ENCODE assay signal across 1 cellular context in the genomic region with DNA sequence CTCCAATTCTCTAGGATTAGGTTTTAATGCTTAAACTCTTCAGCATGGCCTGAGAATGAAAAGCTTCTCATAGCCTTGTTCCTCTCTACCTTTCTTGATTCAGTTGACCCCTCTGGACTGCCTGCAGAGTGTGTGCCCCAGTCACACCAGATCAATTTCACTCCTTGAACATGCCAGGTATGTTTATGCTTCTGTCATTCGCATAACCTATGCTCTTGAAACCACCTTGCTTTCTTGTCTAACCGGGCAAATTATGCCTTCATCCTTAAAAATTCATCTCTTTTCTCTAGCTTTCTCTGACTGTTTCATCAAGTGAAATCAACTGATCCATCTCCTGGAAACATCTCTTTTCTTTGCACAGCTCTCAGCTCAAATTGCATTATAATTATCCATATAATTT.
TF ChIP-seq lines count a peak whose summit lies in the region.

No MANE protein-coding gene starts in this region.

TF ChIP-seq in GM23338, 12 proteins besides CTCF, POLR2A, EP300 and RAD21 (continued from another document):
- TF ChIP-seq, protein P1, sequence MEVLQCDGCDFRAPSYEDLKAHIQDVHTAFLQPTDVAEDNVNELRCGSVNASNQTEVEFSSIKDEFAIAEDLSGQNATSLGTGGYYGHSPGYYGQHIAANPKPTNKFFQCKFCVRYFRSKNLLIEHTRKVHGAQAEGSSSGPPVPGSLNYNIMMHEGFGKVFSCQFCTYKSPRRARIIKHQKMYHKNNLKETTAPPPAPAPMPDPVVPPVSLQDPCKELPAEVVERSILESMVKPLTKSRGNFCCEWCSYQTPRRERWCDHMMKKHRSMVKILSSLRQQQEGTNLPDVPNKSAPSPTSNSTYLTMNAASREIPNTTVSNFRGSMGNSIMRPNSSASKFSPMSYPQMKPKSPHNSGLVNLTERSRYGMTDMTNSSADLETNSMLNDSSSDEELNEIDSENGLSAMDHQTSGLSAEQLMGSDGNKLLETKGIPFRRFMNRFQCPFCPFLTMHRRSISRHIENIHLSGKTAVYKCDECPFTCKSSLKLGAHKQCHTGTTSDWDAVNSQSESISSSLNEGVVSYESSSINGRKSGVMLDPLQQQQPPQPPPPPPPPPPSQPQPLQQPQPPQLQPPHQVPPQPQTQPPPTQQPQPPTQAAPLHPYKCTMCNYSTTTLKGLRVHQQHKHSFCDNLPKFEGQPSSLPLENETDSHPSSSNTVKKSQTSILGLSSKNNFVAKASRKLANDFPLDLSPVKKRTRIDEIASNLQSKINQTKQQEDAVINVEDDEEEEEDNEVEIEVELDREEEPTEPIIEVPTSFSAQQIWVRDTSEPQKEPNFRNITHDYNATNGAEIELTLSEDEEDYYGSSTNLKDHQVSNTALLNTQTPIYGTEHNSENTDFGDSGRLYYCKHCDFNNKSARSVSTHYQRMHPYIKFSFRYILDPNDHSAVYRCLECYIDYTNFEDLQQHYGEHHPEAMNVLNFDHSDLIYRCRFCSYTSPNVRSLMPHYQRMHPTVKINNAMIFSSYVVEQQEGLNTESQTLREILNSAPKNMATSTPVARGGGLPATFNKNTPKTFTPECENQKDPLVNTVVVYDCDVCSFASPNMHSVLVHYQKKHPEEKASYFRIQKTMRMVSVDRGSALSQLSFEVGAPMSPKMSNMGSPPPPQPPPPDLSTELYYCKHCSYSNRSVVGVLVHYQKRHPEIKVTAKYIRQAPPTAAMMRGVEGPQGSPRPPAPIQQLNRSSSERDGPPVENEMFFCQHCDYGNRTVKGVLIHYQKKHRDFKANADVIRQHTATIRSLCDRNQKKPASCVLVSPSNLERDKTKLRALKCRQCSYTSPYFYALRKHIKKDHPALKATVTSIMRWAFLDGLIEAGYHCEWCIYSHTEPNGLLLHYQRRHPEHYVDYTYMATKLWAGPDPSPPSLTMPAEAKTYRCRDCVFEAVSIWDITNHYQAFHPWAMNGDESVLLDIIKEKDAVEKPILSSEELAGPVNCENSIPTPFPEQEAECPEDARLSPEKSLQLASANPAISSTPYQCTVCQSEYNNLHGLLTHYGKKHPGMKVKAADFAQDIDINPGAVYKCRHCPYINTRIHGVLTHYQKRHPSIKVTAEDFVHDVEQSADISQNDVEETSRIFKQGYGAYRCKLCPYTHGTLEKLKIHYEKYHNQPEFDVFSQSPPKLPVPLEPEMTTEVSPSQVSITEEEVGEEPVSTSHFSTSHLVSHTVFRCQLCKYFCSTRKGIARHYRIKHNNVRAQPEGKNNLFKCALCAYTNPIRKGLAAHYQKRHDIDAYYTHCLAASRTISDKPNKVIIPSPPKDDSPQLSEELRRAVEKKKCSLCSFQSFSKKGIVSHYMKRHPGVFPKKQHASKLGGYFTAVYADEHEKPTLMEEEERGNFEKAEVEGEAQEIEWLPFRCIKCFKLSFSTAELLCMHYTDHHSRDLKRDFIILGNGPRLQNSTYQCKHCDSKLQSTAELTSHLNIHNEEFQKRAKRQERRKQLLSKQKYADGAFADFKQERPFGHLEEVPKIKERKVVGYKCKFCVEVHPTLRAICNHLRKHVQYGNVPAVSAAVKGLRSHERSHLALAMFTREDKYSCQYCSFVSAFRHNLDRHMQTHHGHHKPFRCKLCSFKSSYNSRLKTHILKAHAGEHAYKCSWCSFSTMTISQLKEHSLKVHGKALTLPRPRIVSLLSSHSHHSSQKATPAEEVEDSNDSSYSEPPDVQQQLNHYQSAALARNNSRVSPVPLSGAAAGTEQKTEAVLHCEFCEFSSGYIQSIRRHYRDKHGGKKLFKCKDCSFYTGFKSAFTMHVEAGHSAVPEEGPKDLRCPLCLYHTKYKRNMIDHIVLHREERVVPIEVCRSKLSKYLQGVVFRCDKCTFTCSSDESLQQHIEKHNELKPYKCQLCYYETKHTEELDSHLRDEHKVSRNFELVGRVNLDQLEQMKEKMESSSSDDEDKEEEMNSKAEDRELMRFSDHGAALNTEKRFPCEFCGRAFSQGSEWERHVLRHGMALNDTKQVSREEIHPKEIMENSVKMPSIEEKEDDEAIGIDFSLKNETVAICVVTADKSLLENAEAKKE (CRISPR knock-in tag; IDR thresholded peaks at IDR 0.05): no peak
- TF ChIP-seq, protein P2, sequence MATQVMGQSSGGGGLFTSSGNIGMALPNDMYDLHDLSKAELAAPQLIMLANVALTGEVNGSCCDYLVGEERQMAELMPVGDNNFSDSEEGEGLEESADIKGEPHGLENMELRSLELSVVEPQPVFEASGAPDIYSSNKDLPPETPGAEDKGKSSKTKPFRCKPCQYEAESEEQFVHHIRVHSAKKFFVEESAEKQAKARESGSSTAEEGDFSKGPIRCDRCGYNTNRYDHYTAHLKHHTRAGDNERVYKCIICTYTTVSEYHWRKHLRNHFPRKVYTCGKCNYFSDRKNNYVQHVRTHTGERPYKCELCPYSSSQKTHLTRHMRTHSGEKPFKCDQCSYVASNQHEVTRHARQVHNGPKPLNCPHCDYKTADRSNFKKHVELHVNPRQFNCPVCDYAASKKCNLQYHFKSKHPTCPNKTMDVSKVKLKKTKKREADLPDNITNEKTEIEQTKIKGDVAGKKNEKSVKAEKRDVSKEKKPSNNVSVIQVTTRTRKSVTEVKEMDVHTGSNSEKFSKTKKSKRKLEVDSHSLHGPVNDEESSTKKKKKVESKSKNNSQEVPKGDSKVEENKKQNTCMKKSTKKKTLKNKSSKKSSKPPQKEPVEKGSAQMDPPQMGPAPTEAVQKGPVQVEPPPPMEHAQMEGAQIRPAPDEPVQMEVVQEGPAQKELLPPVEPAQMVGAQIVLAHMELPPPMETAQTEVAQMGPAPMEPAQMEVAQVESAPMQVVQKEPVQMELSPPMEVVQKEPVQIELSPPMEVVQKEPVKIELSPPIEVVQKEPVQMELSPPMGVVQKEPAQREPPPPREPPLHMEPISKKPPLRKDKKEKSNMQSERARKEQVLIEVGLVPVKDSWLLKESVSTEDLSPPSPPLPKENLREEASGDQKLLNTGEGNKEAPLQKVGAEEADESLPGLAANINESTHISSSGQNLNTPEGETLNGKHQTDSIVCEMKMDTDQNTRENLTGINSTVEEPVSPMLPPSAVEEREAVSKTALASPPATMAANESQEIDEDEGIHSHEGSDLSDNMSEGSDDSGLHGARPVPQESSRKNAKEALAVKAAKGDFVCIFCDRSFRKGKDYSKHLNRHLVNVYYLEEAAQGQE (IDR thresholded peaks at IDR 0.05; ENCODE audit: unreplicated experiment): no peak
- TF ChIP-seq CREB1 (CRISPR knock-in tag; IDR thresholded peaks at IDR 0.05; ENCODE audit: low read depth) (no peak), ZNF114 (CRISPR knock-in tag; IDR thresholded peaks at IDR 0.05) (no peak), JUNB (IDR thresholded peaks at IDR 0.05; ENCODE audit: unreplicated experiment) (no peak), POLR2AphosphoS5 (IDR thresholded peaks at IDR 0.05; ENCODE audit: low read depth) (no peak), STAT1 (IDR thresholded peaks at IDR 0.05; ENCODE audit: unreplicated experiment) (no peak)
- TF ChIP-seq, protein P3, sequence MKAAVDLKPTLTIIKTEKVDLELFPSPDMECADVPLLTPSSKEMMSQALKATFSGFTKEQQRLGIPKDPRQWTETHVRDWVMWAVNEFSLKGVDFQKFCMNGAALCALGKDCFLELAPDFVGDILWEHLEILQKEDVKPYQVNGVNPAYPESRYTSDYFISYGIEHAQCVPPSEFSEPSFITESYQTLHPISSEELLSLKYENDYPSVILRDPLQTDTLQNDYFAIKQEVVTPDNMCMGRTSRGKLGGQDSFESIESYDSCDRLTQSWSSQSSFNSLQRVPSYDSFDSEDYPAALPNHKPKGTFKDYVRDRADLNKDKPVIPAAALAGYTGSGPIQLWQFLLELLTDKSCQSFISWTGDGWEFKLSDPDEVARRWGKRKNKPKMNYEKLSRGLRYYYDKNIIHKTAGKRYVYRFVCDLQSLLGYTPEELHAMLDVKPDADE (IDR thresholded peaks at IDR 0.05): no peak
